ENCODE assay signal across 2 cellular contexts in the genomic region with DNA sequence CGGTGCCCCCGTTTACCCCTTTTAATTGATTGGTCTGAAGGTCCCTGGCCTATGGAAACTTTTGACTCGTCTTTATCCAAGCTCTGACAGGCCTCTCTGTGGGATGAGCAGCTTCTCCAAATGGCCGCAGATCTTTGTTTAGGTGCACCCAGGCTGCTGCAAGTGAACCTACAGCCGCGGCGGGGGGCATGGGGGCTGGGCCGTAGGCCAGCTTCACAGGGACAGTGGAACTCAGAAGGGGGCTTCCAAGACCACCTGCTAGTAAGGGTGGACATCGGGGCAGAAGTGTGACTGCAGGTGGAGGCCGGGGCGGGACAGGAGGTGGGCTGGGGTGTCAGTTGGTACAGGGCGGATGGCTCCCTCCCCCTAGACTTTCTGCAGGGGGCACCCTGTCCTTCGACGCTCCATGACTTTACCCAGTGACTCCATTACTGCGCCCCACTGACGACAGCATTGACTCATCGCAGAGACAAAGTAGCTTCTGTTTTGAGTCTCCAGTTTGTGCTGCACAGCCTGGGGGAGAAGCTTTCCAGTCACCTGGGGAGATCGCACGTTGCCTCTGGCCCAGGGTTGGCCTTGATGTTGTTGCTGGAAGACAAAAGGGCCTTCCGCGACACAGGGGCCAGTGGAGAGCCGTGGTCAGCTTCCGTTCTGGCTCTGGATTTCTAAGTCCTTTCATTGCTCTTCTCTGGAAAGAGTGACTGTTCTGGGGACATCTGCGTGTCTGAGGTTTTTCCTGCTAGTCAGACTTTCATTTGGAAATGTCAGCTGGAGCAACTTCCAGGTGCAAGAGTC.
TF ChIP-seq lines count a peak whose summit lies in the region.

No MANE protein-coding gene starts in this region.

TF ChIP-seq in SK-N-SH, 30 proteins besides CTCF, POLR2A, EP300 and RAD21 (continued from another document):
- TF ChIP-seq ELF1 (IDR thresholded peaks at IDR 0.05) (no peak), GABPA (IDR thresholded peaks at IDR 0.05; ENCODE audit: low read depth) (no peak)

TF ChIP-seq in SK-N-SH treated with all-trans-retinoic acid at 6 μM for 48 hours, 23 proteins besides CTCF, POLR2A, EP300 and RAD21 (continued from another document):
- TF ChIP-seq TOX (CRISPR knock-in tag; IDR thresholded peaks at IDR 0.05; ENCODE audit: borderline replicate concordance) (no peak), ISL1 (CRISPR knock-in tag; IDR thresholded peaks at IDR 0.05) (no peak), ESRRG (CRISPR knock-in tag; IDR thresholded peaks at IDR 0.05) (no peak), ZNF70 (CRISPR knock-in tag; IDR thresholded peaks at IDR 0.05) (no peak), PATZ1 (CRISPR knock-in tag; IDR thresholded peaks at IDR 0.05; ENCODE audit: borderline replicate concordance) (no peak), ZFP30 (CRISPR knock-in tag; IDR thresholded peaks at IDR 0.05) (no peak), RARB (CRISPR knock-in tag; IDR thresholded peaks at IDR 0.05) (no peak)
